In the genomic region with DNA sequence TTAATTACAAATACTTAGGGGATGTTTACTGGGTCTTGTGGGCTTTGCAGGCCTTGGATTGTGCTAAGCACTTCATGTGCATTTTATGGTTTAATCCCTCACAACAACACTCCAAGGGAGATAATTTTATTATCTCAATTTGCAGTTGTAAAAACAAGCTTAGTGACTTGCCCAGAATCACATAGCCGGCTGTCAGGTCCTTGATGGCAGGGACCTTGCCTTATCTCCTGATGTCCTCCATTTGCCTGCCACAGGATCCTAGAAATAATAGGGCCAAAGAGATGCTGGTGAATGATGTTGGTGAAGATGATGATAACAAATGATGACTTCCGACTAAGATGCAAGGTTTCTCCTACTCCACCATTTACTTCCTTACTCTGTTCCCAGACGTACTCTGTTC, we compare ENCODE assay signal across 1 cellular context.
TF ChIP-seq lines count a peak whose summit lies in the region.

No MANE protein-coding gene starts in this region.

TF ChIP-seq in IMR-90, 13 proteins besides CTCF, POLR2A, EP300 and RAD21:
- TF ChIP-seq RCOR1 (IDR thresholded peaks at IDR 0.05; ENCODE audit: insufficient replicate concordance, low read length) (no peak), FOS (IDR thresholded peaks at IDR 0.05; ENCODE audit: low read depth, low read length) (no peak), BHLHE40 (IDR thresholded peaks at IDR 0.05; ENCODE audit: low read depth, low read length) (no peak), CHD1 (IDR thresholded peaks at IDR 0.05; ENCODE audit: low read depth, low read length) (no peak), CEBPB (IDR thresholded peaks at IDR 0.05; ENCODE audit: low read depth, low read length) (no peak), MAZ (IDR thresholded peaks at IDR 0.05; ENCODE audit: borderline replicate concordance, low read depth, low read length) (no peak)
- TF ChIP-seq, protein P1, sequence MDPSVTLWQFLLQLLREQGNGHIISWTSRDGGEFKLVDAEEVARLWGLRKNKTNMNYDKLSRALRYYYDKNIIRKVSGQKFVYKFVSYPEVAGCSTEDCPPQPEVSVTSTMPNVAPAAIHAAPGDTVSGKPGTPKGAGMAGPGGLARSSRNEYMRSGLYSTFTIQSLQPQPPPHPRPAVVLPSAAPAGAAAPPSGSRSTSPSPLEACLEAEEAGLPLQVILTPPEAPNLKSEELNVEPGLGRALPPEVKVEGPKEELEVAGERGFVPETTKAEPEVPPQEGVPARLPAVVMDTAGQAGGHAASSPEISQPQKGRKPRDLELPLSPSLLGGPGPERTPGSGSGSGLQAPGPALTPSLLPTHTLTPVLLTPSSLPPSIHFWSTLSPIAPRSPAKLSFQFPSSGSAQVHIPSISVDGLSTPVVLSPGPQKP (IDR thresholded peaks at IDR 0.05; ENCODE audit: borderline replicate concordance, low read depth, low read length): no peak
- TF ChIP-seq, protein P2, sequence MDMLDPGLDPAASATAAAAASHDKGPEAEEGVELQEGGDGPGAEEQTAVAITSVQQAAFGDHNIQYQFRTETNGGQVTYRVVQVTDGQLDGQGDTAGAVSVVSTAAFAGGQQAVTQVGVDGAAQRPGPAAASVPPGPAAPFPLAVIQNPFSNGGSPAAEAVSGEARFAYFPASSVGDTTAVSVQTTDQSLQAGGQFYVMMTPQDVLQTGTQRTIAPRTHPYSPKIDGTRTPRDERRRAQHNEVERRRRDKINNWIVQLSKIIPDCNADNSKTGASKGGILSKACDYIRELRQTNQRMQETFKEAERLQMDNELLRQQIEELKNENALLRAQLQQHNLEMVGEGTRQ (IDR thresholded peaks at IDR 0.05; ENCODE audit: low read depth, low read length): no peak
